Comparison of ENCODE assay signal across 8 cellular contexts in the genomic region with DNA sequence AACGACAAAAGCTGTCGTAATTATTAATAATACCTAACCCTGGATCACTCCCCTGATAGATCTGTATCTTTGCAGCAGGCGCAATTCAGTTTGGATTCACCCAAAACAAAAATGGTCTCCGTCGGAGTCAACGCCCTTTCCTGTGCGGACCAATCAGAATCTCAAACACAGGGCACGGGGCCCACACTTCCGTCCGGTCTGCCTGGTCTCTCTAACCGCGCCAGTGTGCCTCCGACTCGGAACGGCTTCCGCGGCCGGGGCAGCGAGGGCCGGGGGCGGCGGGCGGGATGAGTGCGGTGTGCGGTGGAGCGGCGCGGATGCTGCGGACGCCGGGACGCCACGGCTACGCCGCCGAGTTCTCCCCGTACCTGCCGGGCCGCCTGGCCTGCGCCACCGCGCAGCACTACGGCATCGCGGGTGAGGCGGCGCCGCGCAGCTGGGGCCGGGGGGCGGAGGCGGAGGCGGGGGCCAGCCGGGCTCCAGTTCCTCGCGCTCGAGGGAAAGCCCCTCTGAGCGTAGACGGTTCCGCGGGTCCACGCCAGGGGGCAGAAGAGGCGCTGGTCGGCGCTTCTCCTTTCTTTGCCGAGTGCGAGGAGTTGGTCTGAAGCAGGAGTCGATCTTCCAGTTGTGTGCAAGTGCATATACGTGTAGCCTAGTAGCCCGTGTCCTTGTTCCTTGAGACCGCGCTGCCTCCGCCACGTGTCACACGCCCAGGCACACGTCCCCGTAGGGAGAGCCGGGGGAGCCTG. TPM values are rescaled to one million over a fixed set of nuclear protein-coding genes. Genes with fewer than 3 reads are reported as not detected.
A peak's percentile ranks its signal among the peaks of the same experiment; 100 is the strongest.
DNase-seq lines count a peak whose midpoint lies in the region; ATAC-seq and TF ChIP-seq lines count a peak whose summit lies in the region.

A gene with protein sequence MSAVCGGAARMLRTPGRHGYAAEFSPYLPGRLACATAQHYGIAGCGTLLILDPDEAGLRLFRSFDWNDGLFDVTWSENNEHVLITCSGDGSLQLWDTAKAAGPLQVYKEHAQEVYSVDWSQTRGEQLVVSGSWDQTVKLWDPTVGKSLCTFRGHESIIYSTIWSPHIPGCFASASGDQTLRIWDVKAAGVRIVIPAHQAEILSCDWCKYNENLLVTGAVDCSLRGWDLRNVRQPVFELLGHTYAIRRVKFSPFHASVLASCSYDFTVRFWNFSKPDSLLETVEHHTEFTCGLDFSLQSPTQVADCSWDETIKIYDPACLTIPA (plus strand): TSS at position 214 of the 749 bp plus-strand sequence. CDS start 74 bp downstream, at position 288.

- H4K20me1 ChIP-seq in OCI-LY7 (ENCODE audit: insufficient read depth, low read length), result no peaks in the 10 kb centered on the region

- no TSS peak for BruUV-seq in OCI-LY7 (replicated peaks; lab: Mats Ljungman, UMichigan)

- peak; percentile 98 for ATAC-seq in GM21528 (IDR thresholded peaks at IDR 0.05; ENCODE audit: low FRiP score, unreplicated experiment)
- peak; percentile 97 for ATAC-seq in mucosa of descending colon

- peaks cover 8% of the 10 kb centered on the region for H3K36me3 ChIP-seq in OCI-LY7 (ENCODE audit: insufficient read depth, low read length)
- H3K36me3 ChIP-seq in mucosa of descending colon (ENCODE audit: low read depth), result no peaks in the 10 kb centered on the region

- peak; percentile 74 for DNase-seq in DMS153 treated with DMSO at 0.1 percent for 48 hours (lab: John Stamatoyannopoulos, UW; ENCODE audit: unreplicated experiment)
- DNase-seq in HuH-7.5 (ENCODE audit: low spot score), result peak; percentile 74
- DNase-seq in OCI-LY7 (ENCODE audit: low spot score), result peak; percentile 94
- DNase-seq in activated T-cell treated with anti-CD3 and anti-CD28 coated beads for 48 hours (ENCODE audit: low read depth), result peak; percentile 83
- DNase-seq in epithelial cell of proximal tubule (ENCODE audit: low read depth), result peak; percentile 60
- peak; percentile 91 to 93 (median 92) for DNase-seq in mucosa of descending colon
- DNase-seq in stimulated activated CD8-positive, alpha-beta memory T cell treated with anti-CD3 and anti-CD28 coated beads, Interleukin-4, amount 100 ng/mL, for 1 hour (ENCODE audit: low read depth in 2 of 2, low spot score in 1 of 2), result peak; percentile 57 to 73

- no peak within 1 kb of the TSS for H3K27ac ChIP-seq in OCI-LY7 (ENCODE audit: low read depth, low read length, poor library complexity, severe bottlenecking)

- H2AFZ ChIP-seq in OCI-LY7 (ENCODE audit: low read length), result peak within 1 kb of the TSS; percentile 100

- TF ChIP-seq CTCF in OCI-LY7 (conservative IDR thresholded peaks at IDR 0.05; ENCODE audit: low read length) (peak; percentile 55), epithelial cell of proximal tubule (conservative IDR thresholded peaks at IDR 0.05; ENCODE audit: low read depth, low read length) (peak; percentile 62), mucosa of descending colon (IDR thresholded peaks at IDR 0.05) (peak; percentile 59)

- H3K79me2 ChIP-seq in OCI-LY7 (ENCODE audit: insufficient read depth, low read depth, low read length), result no peaks in the 10 kb centered on the region

- CTCF ChIA-PET in OCI-LY7 (lab: Charles Lee; ENCODE audit: unreplicated experiment), result no interaction called here

- POLR2A ChIA-PET in OCI-LY7 (lab: Charles Lee), result interaction anchor here (0.6 to 1.0 kb wide), 4 partner anchors 11 to 584 kb away, joined by 3 to 4 read pairs (median 4); no protein-coding TSS in a partner anchor

- H3K9me3 ChIP-seq in OCI-LY7 (ENCODE audit: low read length) (no peaks in the 10 kb centered on the region), mucosa of descending colon (no peaks in the 10 kb centered on the region)

- H3K9me2 ChIP-seq in OCI-LY7 (ENCODE audit: insufficient read depth, low read length), result no peaks in the 10 kb centered on the region

- intact Hi-C loops in OCI-LY7 (cut with micrococcal nuclease; ENCODE audit: unreplicated experiment), result no loop called here
- intact Hi-C loops in mucosa of descending colon (cut with DNase I, micrococcal nuclease), result no loop called here

- peak within 1 kb of the TSS; percentile 78 for H3K4me2 ChIP-seq in OCI-LY7 (ENCODE audit: low read length)

- H3K4me3 ChIP-seq in OCI-LY7 (ENCODE audit: low read depth, low read length, poor library complexity, severe bottlenecking) (peak within 1 kb of the TSS; percentile 76), epithelial cell of proximal tubule (ENCODE audit: low read depth, low read length) (peak within 1 kb of the TSS; percentile 66), mucosa of descending colon (peak within 1 kb of the TSS; percentile 71)

- peaks cover 14% of the 10 kb centered on the region for H3K4me1 ChIP-seq in OCI-LY7 (ENCODE audit: insufficient read depth, low read length, poor library complexity, severe bottlenecking)
- H3K4me1 ChIP-seq in mucosa of descending colon (ENCODE audit: low read depth), result peaks cover 12% of the 10 kb centered on the region

RNA-seq across cellular contexts. Expression of the gene that starts here (rescaled TPM):
- 7.3 and 8.4 TPM in 2 replicates for total RNA-seq in OCI-LY7 (2014; rRNA removed; shearing (Covaris generic))
- total RNA-seq in OCI-LY7 (2022), result 5.8 and 7.9 TPM in 2 replicates
- 9.1 and 12.5 TPM in 2 replicates for total RNA-seq in epithelial cell of proximal tubule
- 10 to 100 TPM in 2 of 3 donors, 1 to 10 TPM in 1; 4.3 to 10.7 (median 10.2) TPM for total RNA-seq in mucosa of descending colon
